ENCODE assay signal across 12 cellular contexts in the genomic region with DNA sequence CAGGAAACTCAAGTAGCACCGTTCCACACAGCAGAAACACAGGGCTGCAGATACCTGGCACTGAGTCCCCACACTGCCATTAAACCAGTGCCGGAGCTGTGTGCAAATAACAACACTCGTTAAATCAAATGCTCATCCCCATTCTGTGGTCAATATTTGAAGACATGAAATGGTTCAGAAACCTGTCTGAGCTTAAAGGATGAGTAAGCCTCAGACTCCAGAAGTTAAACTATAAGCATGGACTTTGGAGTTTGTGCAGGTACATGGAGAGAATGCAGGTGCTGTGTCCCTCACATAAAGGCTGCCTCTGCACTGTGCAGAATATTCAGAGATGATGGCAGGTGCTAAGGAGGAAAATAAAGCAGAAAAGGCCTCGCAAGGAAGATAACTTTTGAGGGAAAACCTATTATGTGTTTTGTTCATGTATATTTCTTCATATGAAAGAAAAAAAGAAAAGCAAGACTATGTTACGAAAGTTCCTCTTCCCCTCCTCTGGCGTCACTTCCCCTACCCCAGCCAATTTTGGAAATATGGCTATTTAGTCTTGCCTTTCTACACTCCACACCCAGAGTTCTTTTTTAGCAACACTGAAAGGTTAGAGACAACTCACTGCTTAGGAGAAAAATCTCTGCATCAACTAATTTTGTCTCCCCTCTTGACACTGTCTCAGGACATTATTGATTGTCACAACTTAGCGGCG. TPM values are rescaled to one million over a fixed set of nuclear protein-coding genes. Genes with fewer than 3 reads are reported as not detected.
DNase-seq lines count a peak whose midpoint lies in the region; ATAC-seq, FAIRE-seq and TF ChIP-seq lines count a peak whose summit lies in the region.
"Had no signal": no experiment of that assay in that cellular context is flagged by ENCODE, and none has a peak within 500 bp of the region (broad histone marks: within the 10 kb centered on the region; RNA-seq: fewer than 3 reads in every experiment).

No MANE protein-coding gene starts in this region.

- no peak for DNase-seq in activated T-cell treated with anti-CD3 and anti-CD28 coated beads, Interleukin-2, amount 50 U/mL, for 24 hours
- no peak for DNase-seq in activated T-cell treated with anti-CD3 and anti-CD28 coated beads, Interleukin-2, amount 50 U/mL, for 4 hours
- peak; percentile 85 for DNase-seq in NCI-H748 (lab: John Stamatoyannopoulos, UW; ENCODE audit: unreplicated experiment)
- no peak for DNase-seq in K562 (ENCODE audit: extremely low read depth in 1 of 4, low spot score in 3 of 4)
- DNase-seq in AG08395 (ENCODE audit: low spot score) = no peak
- DNase-seq: stimulated activated CD4-positive, alpha-beta T cell treated with anti-CD3 and anti-CD28 coated beads, Interleukin-12 subunit alpha, Interleukin-12 subunit beta, amount 100 ng/mL, for 4 hours; stimulated activated naive CD4-positive, alpha-beta T cell had no signal

- peak overlapping the region; percentile 79 to 91; a peak in 3 of 4 replicates for H3K9ac ChIP-seq in K562 (ENCODE audit: insufficient read depth in 1 of 2, low read depth in 2 of 2, low read length in 2 of 2)

- H3K79me2 ChIP-seq in K562 (ENCODE audit: control insufficient read depth, insufficient read depth, low read length) = peaks cover 96% of the 10 kb centered on the region

- peak overlapping the region; percentile 100 for H3K27ac ChIP-seq in K562 (ENCODE audit: extremely low read depth, low read depth, low read length)
- H3K27ac ChIP-seq in thymus (ENCODE audit: low read depth) = peak overlapping the region; percentile 77

- no peak for FAIRE-seq in K562 (lab: Jason Lieb, UNC)
- FAIRE-seq: endometrium had no signal

- H4K20me1 ChIP-seq in K562 (replicated peaks; ENCODE audit: control insufficient read depth, insufficient read depth, low read length) = 0 out of 2 replicates have a peak, but pooled peaks cover 12% of the 10 kb centered on the region

- H3K36me3 Mint-ChIP-seq in activated T-cell treated with anti-CD3 and anti-CD28 coated beads, Interleukin-2, amount 50 U/mL, for 24 hours (ENCODE audit: low read depth) = no peaks in the 10 kb centered on the region
- H3K36me3 Mint-ChIP-seq in activated T-cell treated with anti-CD3 and anti-CD28 coated beads, Interleukin-2, amount 50 U/mL, for 4 hours (ENCODE audit: insufficient read depth) = no peaks in the 10 kb centered on the region

- H3K9me3 Mint-ChIP-seq in activated T-cell treated with anti-CD3 and anti-CD28 coated beads, Interleukin-2, amount 50 U/mL, for 24 hours = no peaks in the 10 kb centered on the region
- H3K9me3 Mint-ChIP-seq in activated T-cell treated with anti-CD3 and anti-CD28 coated beads, Interleukin-2, amount 50 U/mL, for 4 hours = no peaks in the 10 kb centered on the region
- H3K9me3 Mint-ChIP-seq: WTC11 had no signal

- BruUV-seq in K562 (replicated peaks; lab: Mats Ljungman, UMichigan) = no TSS peak

- H3K9me1 ChIP-seq in K562 (ENCODE audit: control insufficient read depth, insufficient read depth, low read length) = no peaks in the 10 kb centered on the region

- POLR2A ChIA-PET in K562 (lab: Yijun Ruan, JAX) = no interaction called here

- H3K27ac Mint-ChIP-seq in activated T-cell treated with anti-CD3 and anti-CD28 coated beads, Interleukin-2, amount 50 U/mL, for 24 hours = peak overlapping the region; percentile 94
- H3K27ac Mint-ChIP-seq: WTC11 had no signal

- H3K27me3 ChIP-seq in K562 (ENCODE audit: control insufficient read depth in 2 of 2, insufficient read depth in 2 of 2, low read length in 2 of 2) = no peaks in the 10 kb centered on the region
- no peaks in the 10 kb centered on the region for H3K27me3 ChIP-seq in thymus (ENCODE audit: control insufficient read depth, insufficient read depth)

- no peak for TF ChIP-seq POLR2A in K562 (conservative IDR thresholded peaks at IDR 0.05)

- no peak for ATAC-seq in activated T-cell treated with anti-CD3 and anti-CD28 coated beads, Interleukin-2, amount 50 U/mL, for 4 hours
- ATAC-seq in K562 = no peak
- ATAC-seq in HG02571 (IDR thresholded peaks at IDR 0.05; ENCODE audit: unreplicated experiment) = no peak
- ATAC-seq in HG03025 (IDR thresholded peaks at IDR 0.05; ENCODE audit: low FRiP score, unreplicated experiment) = no peak

- H3K4me3 ChIP-seq in K562 (peak overlapping the region; percentile 89), thymus (ENCODE audit: low read length) (no peak overlapping the region)

- intact Hi-C loops in K562 (cut with micrococcal nuclease) = no loop called here

- H3K4me1 ChIP-seq in K562 (replicated peaks in 1 of 2; ENCODE audit: control insufficient read depth in 2 of 2, insufficient read depth in 2 of 2, low read length in 2 of 2) = peaks cover 21 to 36% of the 10 kb centered on the region in 2 experiments
- H3K4me1 ChIP-seq in thymus (ENCODE audit: control insufficient read depth, insufficient read depth, low read length) = peaks cover 11% of the 10 kb centered on the region

- TF ChIP-seq RAD21 in K562 (CRISPR knock-in tag; conservative IDR thresholded peaks at IDR 0.05 in 1 of 2, IDR thresholded peaks at IDR 0.05 in 1 of 2) = no peak

- peak overlapping the region; percentile 75 for H3K4me2 ChIP-seq in K562 (ENCODE audit: insufficient read depth, low read length)

- CTCF ChIA-PET in K562 (lab: Yijun Ruan, JAX; ENCODE audit: low intra/inter-chr PET ratio) = no interaction called here

- H3K36me3 ChIP-seq in K562 (ENCODE audit: control insufficient read depth, insufficient read depth, low read length) (peaks cover 65% of the 10 kb centered on the region), thymus (ENCODE audit: control insufficient read depth, insufficient read depth) (no peaks in the 10 kb centered on the region)

- TF ChIP-seq EP300 in K562 (IDR thresholded peaks at IDR 0.05; ENCODE audit: low read length) = no peak

- H3K9me3 ChIP-seq in K562 (replicated peaks; ENCODE audit: control insufficient read depth, insufficient read depth, low read depth, low read length) (no peaks in the 10 kb centered on the region), thymus (ENCODE audit: control insufficient read depth) (no peaks in the 10 kb centered on the region)

- 5% methylated on average over 8 of the region's 8 CpGs for WGBS in K562 (ENCODE audit: insufficient coverage, low coverage, missing lambda C conversion rate)
- 57% methylated on average over 8 of the region's 8 CpGs for WGBS in thymus

- no peak overlapping the region for H3K4me3 Mint-ChIP-seq in activated T-cell treated with anti-CD3 and anti-CD28 coated beads, Interleukin-2, amount 50 U/mL, for 24 hours
- no peak overlapping the region for H3K4me3 Mint-ChIP-seq in activated T-cell treated with anti-CD3 and anti-CD28 coated beads, Interleukin-2, amount 50 U/mL, for 4 hours
- H3K4me3 Mint-ChIP-seq: WTC11 had no signal

- no peak overlapping the region for H2AFZ ChIP-seq in K562 (ENCODE audit: low read depth, low read length)

- H3K27me3 Mint-ChIP-seq in activated T-cell treated with anti-CD3 and anti-CD28 coated beads, Interleukin-2, amount 50 U/mL, for 24 hours = peaks cover 12% of the 10 kb centered on the region
- no peaks in the 10 kb centered on the region for H3K27me3 Mint-ChIP-seq in activated T-cell treated with anti-CD3 and anti-CD28 coated beads, Interleukin-2, amount 50 U/mL, for 4 hours (ENCODE audit: low read depth)

- in situ Hi-C loops in K562 (cut with MboI) = no loop called here

- TF ChIP-seq CTCF in K562 (IDR thresholded peaks at IDR 0.05 in 2 of 3, conservative IDR thresholded peaks at IDR 0.05 in 1 of 3; ENCODE audit: insufficient read depth in 2 of 3, low read depth in 1 of 3, low read length in 3 of 3) = no peak

- H3K4me1 Mint-ChIP-seq in activated T-cell treated with anti-CD3 and anti-CD28 coated beads, Interleukin-2, amount 50 U/mL, for 24 hours (ENCODE audit: low read depth) = peaks cover 65% of the 10 kb centered on the region
- H3K4me1 Mint-ChIP-seq in activated T-cell treated with anti-CD3 and anti-CD28 coated beads, Interleukin-2, amount 50 U/mL, for 4 hours (ENCODE audit: low read depth) = peaks cover 49% of the 10 kb centered on the region

RNA-seq across cellular contexts. Expression of a gene that starts 4.6 kb away (rescaled TPM):
- total RNA-seq in activated T-cell treated with anti-CD3 and anti-CD28 coated beads, Interleukin-2, amount 50 U/mL, for 4 hours = 1 to 10 TPM; 8.0 to 8.8 (median 8.0) TPM
- 409 and 526 TPM in 2 replicates for total RNA-seq in K562 (2011; cell fraction: chromatin; rRNA removed; ENCODE audit: low replicate concordance)
- 213 and 246 TPM in 2 replicates for total RNA-seq in K562 (2011; cell fraction: nucleolus; rRNA removed)
- total RNA-seq in K562 (2011; cell fraction: nucleoplasm; rRNA removed) = 345 and 458 TPM in 2 replicates
- total RNA-seq in K562 (2014; rRNA removed) (276 and 289 TPM in 2 replicates), K562 (2014; rRNA removed; fragmentation: Illumina TruSeq; extraction: Trizol) (267 and 280 TPM in 2 replicates), K562 (2015; rRNA removed; fragmentation: Illumina TruSeq; extraction: Trizol) (220 and 227 TPM in 2 replicates), K562 (2021) (290 and 305 TPM in 2 replicates)
- polyA plus RNA-seq in K562 (2011; rRNA removed) (354 and 391 TPM in 2 replicates), K562 (2014; fragmentation: Illumina TruSeq; extraction: Trizol) (339 and 395 TPM in 2 replicates), K562 (2014; fragmentation: Nextera tagmentation; extraction: Ambion mirVana) (100 to 1,000 TPM; 271 to 305 TPM), K562 (2014; rRNA removed) (283 and 336 TPM in 2 replicates), thymus (70.0 TPM)
- 231 and 288 TPM in 2 replicates for polyA plus RNA-seq in K562 (2011; cell fraction: cytosol; rRNA removed)
- 756 and 889 TPM in 2 replicates for polyA plus RNA-seq in K562 (2011; cell fraction: nucleus; rRNA removed)
- 313 and 332 TPM in 2 replicates for polyA plus RNA-seq in K562 (2012)
- 344 and 367 TPM in 2 replicates for polyA minus RNA-seq in K562 (2011; rRNA and poly(A)+ RNA removed)
- polyA minus RNA-seq in K562 (2011; cell fraction: cytosol; rRNA and poly(A)+ RNA removed) = 226 and 236 TPM in 2 replicates
- polyA minus RNA-seq in K562 (2011; cell fraction: nucleus; rRNA and poly(A)+ RNA removed) = 190 and 313 TPM in 2 replicates

RNA-seq across cellular contexts. Expression of a gene that starts 33.8 kb away (rescaled TPM):
- total RNA-seq in activated T-cell treated with anti-CD3 and anti-CD28 coated beads, Interleukin-2, amount 50 U/mL, for 4 hours = not detected
- total RNA-seq in K562 (2011; cell fraction: chromatin; rRNA removed; ENCODE audit: low replicate concordance) = not detected in 2 replicates
- total RNA-seq in K562 (2011; cell fraction: nucleolus; rRNA removed) = not detected in 2 replicates
- total RNA-seq in K562 (2011; cell fraction: nucleoplasm; rRNA removed) = not detected in 2 replicates
- total RNA-seq in K562 (2014; rRNA removed) (not detected in 2 replicates), K562 (2014; rRNA removed; fragmentation: Illumina TruSeq; extraction: Trizol) (not detected in 2 replicates), K562 (2015; rRNA removed; fragmentation: Illumina TruSeq; extraction: Trizol) (not detected in 2 replicates), K562 (2021) (not detected in 2 replicates)
- polyA plus RNA-seq in K562 (2011; rRNA removed) (not detected in 2 replicates), K562 (2014; fragmentation: Illumina TruSeq; extraction: Trizol) (not detected in 2 replicates), K562 (2014; fragmentation: Nextera tagmentation; extraction: Ambion mirVana) (under 1 TPM in 1 of 2 experiments, not detected in 1; 0.08 TPM), K562 (2014; rRNA removed) (not detected in 2 replicates), thymus (0.07 TPM)
- not detected in 2 replicates for polyA plus RNA-seq in K562 (2011; cell fraction: cytosol; rRNA removed)
- polyA plus RNA-seq in K562 (2011; cell fraction: nucleus; rRNA removed) = not detected in 2 replicates
- not detected in 2 replicates for polyA plus RNA-seq in K562 (2012)
- polyA minus RNA-seq in K562 (2011; rRNA and poly(A)+ RNA removed) = not detected in 2 replicates
- not detected in 2 replicates for polyA minus RNA-seq in K562 (2011; cell fraction: cytosol; rRNA and poly(A)+ RNA removed)
- not detected in 2 replicates for polyA minus RNA-seq in K562 (2011; cell fraction: nucleus; rRNA and poly(A)+ RNA removed)
- total RNA-seq: WTC11 had no signal

RNA-seq across cellular contexts. Expression of a gene that starts 38.0 kb away (rescaled TPM):
- total RNA-seq in activated T-cell treated with anti-CD3 and anti-CD28 coated beads, Interleukin-2, amount 50 U/mL, for 4 hours = 100 to 1,000 TPM; 269 to 289 (median 286) TPM
- 654 and 916 TPM in 2 replicates for total RNA-seq in K562 (2011; cell fraction: chromatin; rRNA removed; ENCODE audit: low replicate concordance)
- 268 and 327 TPM in 2 replicates for total RNA-seq in K562 (2011; cell fraction: nucleolus; rRNA removed)
- total RNA-seq in K562 (2011; cell fraction: nucleoplasm; rRNA removed) = 529 and 542 TPM in 2 replicates
- total RNA-seq in K562 (2014; rRNA removed) (160 and 212 TPM in 2 replicates), K562 (2014; rRNA removed; fragmentation: Illumina TruSeq; extraction: Trizol) (208 and 229 TPM in 2 replicates), K562 (2015; rRNA removed; fragmentation: Illumina TruSeq; extraction: Trizol) (239 and 241 TPM in 2 replicates), K562 (2021) (191 and 205 TPM in 2 replicates)
- polyA plus RNA-seq in K562 (2011; rRNA removed) (210 and 219 TPM in 2 replicates), K562 (2014; fragmentation: Illumina TruSeq; extraction: Trizol) (250 and 260 TPM in 2 replicates), K562 (2014; fragmentation: Nextera tagmentation; extraction: Ambion mirVana) (100 to 1,000 TPM; 209 to 313 TPM), K562 (2014; rRNA removed) (217 and 230 TPM in 2 replicates), thymus (34.0 TPM)
- 115 and 148 TPM in 2 replicates for polyA plus RNA-seq in K562 (2011; cell fraction: cytosol; rRNA removed)
- 348 and 507 TPM in 2 replicates for polyA plus RNA-seq in K562 (2011; cell fraction: nucleus; rRNA removed)
- 129 and 208 TPM in 2 replicates for polyA plus RNA-seq in K562 (2012)
- 341 and 365 TPM in 2 replicates for polyA minus RNA-seq in K562 (2011; rRNA and poly(A)+ RNA removed)
- polyA minus RNA-seq in K562 (2011; cell fraction: cytosol; rRNA and poly(A)+ RNA removed) = 89.2 and 121 TPM in 2 replicates
- polyA minus RNA-seq in K562 (2011; cell fraction: nucleus; rRNA and poly(A)+ RNA removed) = 172 and 307 TPM in 2 replicates

RNA-seq across cellular contexts. Expression of a gene that starts 49.8 kb away (rescaled TPM):
- 1 to 10 TPM; 1.5 to 2.5 (median 2.0) TPM for total RNA-seq in activated T-cell treated with anti-CD3 and anti-CD28 coated beads, Interleukin-2, amount 50 U/mL, for 4 hours
- total RNA-seq in K562 (2011; cell fraction: chromatin; rRNA removed; ENCODE audit: low replicate concordance) = 51.8 and 65.2 TPM in 2 replicates
- 18.2 and 24.6 TPM in 2 replicates for total RNA-seq in K562 (2011; cell fraction: nucleolus; rRNA removed)
- 34.5 and 48.9 TPM in 2 replicates for total RNA-seq in K562 (2011; cell fraction: nucleoplasm; rRNA removed)
- total RNA-seq in K562 (2014; rRNA removed) (19.8 and 20.7 TPM in 2 replicates), K562 (2014; rRNA removed; fragmentation: Illumina TruSeq; extraction: Trizol) (22.7 and 24.8 TPM in 2 replicates), K562 (2015; rRNA removed; fragmentation: Illumina TruSeq; extraction: Trizol) (16.1 TPM in 2 replicates), K562 (2021) (23.3 and 25.6 TPM in 2 replicates)
- polyA plus RNA-seq in K562 (2011; rRNA removed) (21.4 and 30.7 TPM in 2 replicates), K562 (2014; fragmentation: Illumina TruSeq; extraction: Trizol) (26.2 and 31.4 TPM in 2 replicates), K562 (2014; fragmentation: Nextera tagmentation; extraction: Ambion mirVana) (10 to 100 TPM; 19.3 to 20.1 TPM), K562 (2014; rRNA removed) (18.3 and 20.2 TPM in 2 replicates), thymus (5.0 TPM)
- polyA plus RNA-seq in K562 (2011; cell fraction: cytosol; rRNA removed) = 16.3 and 21.7 TPM in 2 replicates
- 86.0 and 94.1 TPM in 2 replicates for polyA plus RNA-seq in K562 (2011; cell fraction: nucleus; rRNA removed)
- 13.4 and 13.5 TPM in 2 replicates for polyA plus RNA-seq in K562 (2012)
- polyA minus RNA-seq in K562 (2011; rRNA and poly(A)+ RNA removed) = 28.3 and 33.3 TPM in 2 replicates
- polyA minus RNA-seq in K562 (2011; cell fraction: cytosol; rRNA and poly(A)+ RNA removed) = 22.1 and 22.8 TPM in 2 replicates
- polyA minus RNA-seq in K562 (2011; cell fraction: nucleus; rRNA and poly(A)+ RNA removed) = 20.6 and 33.1 TPM in 2 replicates

Comparison
In these comparisons a context has a peak if more than half of its experiments do, and no peak if none do; other contexts are left out.
1. RNA of a gene that starts 4.6 kb away (total RNA-seq): 213 to 526 TPM in K562; 8.0 to 8.8 TPM in activated T-cell treated with anti-CD3 and anti-CD28 coated beads, Interleukin-2, amount 50 U/mL, for 4 hours; every median in the first group is over 10 times any median in the second.